Comparison of ENCODE assay signal across 1 cellular context in the genomic region with DNA sequence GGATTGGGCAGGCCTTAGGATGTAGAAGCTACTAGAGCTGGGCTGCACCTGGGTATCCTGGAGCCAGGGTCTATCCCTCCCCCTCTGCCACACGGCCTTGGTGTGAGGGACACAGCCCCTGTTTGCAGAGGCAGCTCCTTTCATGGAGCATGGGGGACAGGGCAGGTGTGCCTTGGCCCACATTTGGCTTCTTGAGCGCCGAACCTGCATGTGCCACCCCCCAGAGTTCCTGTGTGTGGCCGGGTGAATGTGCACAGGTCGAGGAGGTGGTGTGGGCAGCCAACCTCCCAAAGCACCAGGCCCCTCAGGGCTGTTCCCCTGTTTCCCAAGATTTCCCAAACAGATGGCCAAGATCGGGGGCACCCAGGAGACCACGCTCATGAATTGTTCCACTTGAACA.
TF ChIP-seq lines count a peak whose summit lies in the region.

No MANE protein-coding gene starts in this region.

TF ChIP-seq in K562, 482 proteins besides CTCF, POLR2A, EP300 and RAD21 (continued from another document):
- TF ChIP-seq, protein P1, sequence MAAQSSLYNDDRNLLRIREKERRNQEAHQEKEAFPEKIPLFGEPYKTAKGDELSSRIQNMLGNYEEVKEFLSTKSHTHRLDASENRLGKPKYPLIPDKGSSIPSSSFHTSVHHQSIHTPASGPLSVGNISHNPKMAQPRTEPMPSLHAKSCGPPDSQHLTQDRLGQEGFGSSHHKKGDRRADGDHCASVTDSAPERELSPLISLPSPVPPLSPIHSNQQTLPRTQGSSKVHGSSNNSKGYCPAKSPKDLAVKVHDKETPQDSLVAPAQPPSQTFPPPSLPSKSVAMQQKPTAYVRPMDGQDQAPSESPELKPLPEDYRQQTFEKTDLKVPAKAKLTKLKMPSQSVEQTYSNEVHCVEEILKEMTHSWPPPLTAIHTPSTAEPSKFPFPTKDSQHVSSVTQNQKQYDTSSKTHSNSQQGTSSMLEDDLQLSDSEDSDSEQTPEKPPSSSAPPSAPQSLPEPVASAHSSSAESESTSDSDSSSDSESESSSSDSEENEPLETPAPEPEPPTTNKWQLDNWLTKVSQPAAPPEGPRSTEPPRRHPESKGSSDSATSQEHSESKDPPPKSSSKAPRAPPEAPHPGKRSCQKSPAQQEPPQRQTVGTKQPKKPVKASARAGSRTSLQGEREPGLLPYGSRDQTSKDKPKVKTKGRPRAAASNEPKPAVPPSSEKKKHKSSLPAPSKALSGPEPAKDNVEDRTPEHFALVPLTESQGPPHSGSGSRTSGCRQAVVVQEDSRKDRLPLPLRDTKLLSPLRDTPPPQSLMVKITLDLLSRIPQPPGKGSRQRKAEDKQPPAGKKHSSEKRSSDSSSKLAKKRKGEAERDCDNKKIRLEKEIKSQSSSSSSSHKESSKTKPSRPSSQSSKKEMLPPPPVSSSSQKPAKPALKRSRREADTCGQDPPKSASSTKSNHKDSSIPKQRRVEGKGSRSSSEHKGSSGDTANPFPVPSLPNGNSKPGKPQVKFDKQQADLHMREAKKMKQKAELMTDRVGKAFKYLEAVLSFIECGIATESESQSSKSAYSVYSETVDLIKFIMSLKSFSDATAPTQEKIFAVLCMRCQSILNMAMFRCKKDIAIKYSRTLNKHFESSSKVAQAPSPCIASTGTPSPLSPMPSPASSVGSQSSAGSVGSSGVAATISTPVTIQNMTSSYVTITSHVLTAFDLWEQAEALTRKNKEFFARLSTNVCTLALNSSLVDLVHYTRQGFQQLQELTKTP (IDR thresholded peaks at IDR 0.05; ENCODE audit: low read depth in 1 of 2, partially characterized antibody in 2 of 2) = no peak
